ENCODE assay signal across 8 cellular contexts in genomic region chr15:70376929-70377691, GRCh38.
DNase-seq lines count a peak whose midpoint lies in the region; ATAC-seq lines count a peak whose summit lies in the region.

No MANE protein-coding gene starts in this region.

- ATAC-seq in HG02798 (IDR thresholded peaks at IDR 0.05; ENCODE audit: poor library complexity, unreplicated experiment): no peak
- no peak for ATAC-seq in HG02623 (IDR thresholded peaks at IDR 0.05; ENCODE audit: unreplicated experiment)
- ATAC-seq in GM21447 (IDR thresholded peaks at IDR 0.05; ENCODE audit: unreplicated experiment): no peak

- peak overlapping the region; percentile 58 for H3K4me3 ChIP-seq in adipocyte (ENCODE audit: low read length)
- H3K4me3 ChIP-seq in iPS DF 6.9 (ENCODE audit: low read length): peak overlapping the region; percentile 47; the same call in 1 of the 2 replicates
- peak overlapping the region in 2 of 3 donors; percentile 39 to 46 for H3K4me3 ChIP-seq in skeletal muscle tissue (ENCODE audit: low read length in 3 of 3)

- H3K9ac ChIP-seq in adipocyte (ENCODE audit: low read length) (peak overlapping the region; percentile 13), skeletal muscle tissue (ENCODE audit: low read depth in 1 of 3, low read length in 3 of 3) (peak overlapping the region in 2 of 3 donors; percentile 28 to 58)

- H3K27ac ChIP-seq in iPS DF 6.9 (ENCODE audit: low read length) (no peak overlapping the region), skeletal muscle tissue (ENCODE audit: low read depth, low read length) (no peak overlapping the region)

- peak; percentile 14 for DNase-seq in NCI-H2107 treated with DMSO at 0.1 percent for 48 hours (lab: John Stamatoyannopoulos, UW; ENCODE audit: unreplicated experiment)
- no peak for DNase-seq in NCI-H2107 (lab: John Stamatoyannopoulos, UW)
- peak; percentile 59 for DNase-seq in adipocyte (ENCODE audit: low read depth)
- no peak for DNase-seq in iPS DF 6.9 (ENCODE audit: low read depth, low spot score)

- H3K36me3 ChIP-seq in adipocyte (ENCODE audit: control insufficient read depth, insufficient read depth, low read length, severe bottlenecking): no peaks in the 10 kb centered on the region
- no peaks in the 10 kb centered on the region for H3K36me3 ChIP-seq in iPS DF 6.9 (ENCODE audit: control insufficient read depth, insufficient read depth, low read length)
- H3K36me3 ChIP-seq in skeletal muscle tissue (ENCODE audit: control insufficient read depth in 3 of 3, insufficient read depth in 3 of 3, low read length in 3 of 3): no peaks in the 10 kb centered on the region

- H3K9me3 ChIP-seq in adipocyte (ENCODE audit: control insufficient read depth, low read length) (peaks cover 15% of the 10 kb centered on the region), iPS DF 6.9 (ENCODE audit: control insufficient read depth, insufficient read depth, low read length) (no peaks in the 10 kb centered on the region), skeletal muscle tissue (ENCODE audit: control insufficient read depth in 3 of 3, low read length in 3 of 3) (peaks cover 2 to 5% (median 3%) of the 10 kb centered on the region in 3 donors)

- WGBS in iPS DF 6.9 (ENCODE audit: insufficient coverage, insufficient read length): no CpG with 5 or more reads among the region's 21 CpGs

- H3K27me3 ChIP-seq in adipocyte (replicated peaks; ENCODE audit: control insufficient read depth, insufficient read depth, low read length) (peaks cover 33% of the 10 kb centered on the region), iPS DF 6.9 (ENCODE audit: control insufficient read depth, insufficient read depth, low read length) (no peaks in the 10 kb centered on the region), skeletal muscle tissue (ENCODE audit: control insufficient read depth in 3 of 3, insufficient read depth in 3 of 3, low read length in 3 of 3) (peaks cover 0 to 9% (median 6%) of the 10 kb centered on the region in 3 donors)

- peaks cover 36% of the 10 kb centered on the region for H3K4me1 ChIP-seq in adipocyte (ENCODE audit: control insufficient read depth, insufficient read depth, low read length)
- peaks cover 9% of the 10 kb centered on the region; the same call in 1 of the 2 replicates for H3K4me1 ChIP-seq in iPS DF 6.9 (ENCODE audit: control insufficient read depth, insufficient read depth, low read length)
- H3K4me1 ChIP-seq in skeletal muscle tissue (ENCODE audit: control insufficient read depth in 3 of 3, insufficient read depth in 3 of 3, low read length in 3 of 3): peaks cover 14 to 22% (median 15%) of the 10 kb centered on the region in 3 donors

Comparison
In these comparisons a context has a peak if more than half of its experiments do, and no peak if none do; other contexts are left out.
1. DNase-seq: peak in NCI-H2107 treated with DMSO at 0.1 percent for 48 hours (single experiment) and adipocyte (single experiment); none in NCI-H2107 (single experiment) and iPS DF 6.9 (single experiment).
2. Peak in every context shown above with its lines, with median percentiles within 50 percentile points of each other: H3K4me3 ChIP-seq.